ENCODE assay signal across 1 cellular context in the genomic region with DNA sequence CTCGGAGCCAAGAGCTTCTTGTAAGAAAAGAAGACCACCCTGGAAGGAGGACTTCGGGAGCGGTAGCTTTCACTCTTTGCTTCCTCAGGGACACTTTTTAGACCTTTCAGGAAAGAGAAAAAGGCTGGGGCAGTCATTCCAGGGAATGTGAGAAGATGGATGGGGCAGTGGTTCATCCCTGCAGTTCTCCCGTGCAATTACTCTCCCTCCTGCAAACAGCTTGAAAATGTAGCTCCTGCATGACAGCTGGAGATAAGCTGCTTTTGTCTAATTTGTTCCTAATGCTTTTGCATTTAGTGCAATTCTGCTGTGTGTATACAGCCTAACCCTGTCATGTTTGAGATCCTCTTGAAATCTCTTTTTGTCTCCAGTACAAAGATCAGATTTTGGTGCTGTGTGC.
TF ChIP-seq lines count a peak whose summit lies in the region.

No MANE protein-coding gene starts in this region.

TF ChIP-seq in H1, 55 proteins besides CTCF, POLR2A, EP300 and RAD21:
- TF ChIP-seq MAFK (IDR thresholded peaks at IDR 0.05; ENCODE audit: low read depth, low read length) (no peak), JUN (IDR thresholded peaks at IDR 0.05; ENCODE audit: low read depth, low read length) (no peak), CEBPB (IDR thresholded peaks at IDR 0.05; ENCODE audit: low read depth, low read length) (no peak), GABPA (IDR thresholded peaks at IDR 0.05; ENCODE audit: borderline replicate concordance, insufficient read depth, low read length) (no peak), HDAC6 (IDR thresholded peaks at IDR 0.05; ENCODE audit: low read depth, low read length) (no peak), RBBP5 (IDR thresholded peaks at IDR 0.05; ENCODE audit: borderline replicate concordance, low read depth, low read length) (no peak), ATF3 (IDR thresholded peaks at IDR 0.05; ENCODE audit: insufficient read depth, low read depth, low read length) (no peak), NANOG (IDR thresholded peaks at IDR 0.05; ENCODE audit: insufficient read depth, low read depth, low read length, poor library complexity, severe bottlenecking) (no peak), SUZ12 (IDR thresholded peaks at IDR 0.05; ENCODE audit: low read length) (no peak), EGR1 (IDR thresholded peaks at IDR 0.05; ENCODE audit: borderline replicate concordance, low read depth, low read length) (no peak), SP2 (IDR thresholded peaks at IDR 0.05; ENCODE audit: low read length) (no peak)
